29 cellular contexts compared by ENCODE assay signal in the genomic region with DNA sequence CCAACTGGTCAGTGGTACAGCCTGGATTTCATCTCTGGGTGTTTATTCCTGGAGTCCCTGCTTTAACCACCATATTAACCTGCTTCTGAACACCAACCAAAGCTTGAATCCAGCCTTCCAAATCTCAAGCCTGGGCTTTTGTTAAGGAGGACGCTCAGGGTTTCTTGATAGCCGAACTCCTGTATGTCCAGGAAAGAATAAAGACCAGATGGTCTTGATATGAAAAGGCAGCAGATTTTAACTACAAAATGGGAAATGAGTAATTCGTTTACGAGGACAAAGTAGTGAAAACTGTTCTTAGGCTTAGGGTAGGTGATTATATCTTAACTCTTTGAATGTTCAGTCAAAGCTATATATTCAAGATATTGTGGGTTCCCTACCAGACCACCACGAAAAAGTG.
"Had no signal": no experiment of that assay in that cellular context is flagged by ENCODE, and none has a peak within 500 bp of the region (broad histone marks: within the 10 kb centered on the region; RNA-seq: fewer than 3 reads in every experiment).

No MANE protein-coding gene starts in this region.

- H3K27ac ChIP-seq: stomach, suprapubic skin, testis, thoracic aorta, thyroid gland, tibial artery, tibial nerve, transverse colon, upper lobe of left lung, upper lobe of right lung, uterus, vagina had no signal

- H3K27ac Mint-ChIP-seq: stimulated activated effector memory CD8-positive, alpha-beta T cell treated with anti-CD3 and anti-CD28 coated beads, Interleukin-12 subunit alpha, Interleukin-12 subunit beta, amount 100 ng/mL, for 72 hours; stimulated activated memory B cell treated with anti-CD40 and anti-IgM and Interleukin-4, amounts not matched to agents 10 μg/mL and 1 μg/mL and 100 μg/mL, for 72 hours; stimulated activated naive B cell treated with anti-CD40 and anti-IgM and Interleukin-4, amounts not matched to agents 10 μg/mL and 1 μg/mL and 100 μg/mL, for 72 hours; stimulated activated naive CD8-positive, alpha-beta T cell treated with anti-CD3 and anti-CD28 coated beads, Interleukin-15, amount 100 ng/mL, for 72 hours; stimulated activated naive CD8-positive, alpha-beta T cell treated with anti-CD3 and anti-CD28 coated beads, Interleukin-15, Interleukin-2, amounts not matched to agents 100 ng/mL and 50 ng/mL, for 24 hours; type B pancreatic cell had no signal

- H3K27me3 ChIP-seq: stomach, suprapubic skin, testis, thyroid gland, tibial artery, tibial nerve, transverse colon, upper lobe of left lung, upper lobe of right lung, uterus, vagina had no signal

- FAIRE-seq: urothelium cell line had no signal

- H3K27me3 Mint-ChIP-seq: stimulated activated memory B cell treated with anti-CD40 and anti-IgM and Interleukin-4, amounts not matched to agents 10 μg/mL and 1 μg/mL and 100 μg/mL, for 72 hours; stimulated activated naive CD8-positive, alpha-beta T cell treated with anti-CD3 and anti-CD28 coated beads, Interleukin-15, Interleukin-2, amounts not matched to agents 100 ng/mL and 50 ng/mL, for 24 hours; type B pancreatic cell had no signal

- H3K4me1 ChIP-seq: stomach, suprapubic skin, testis, thyroid gland, tibial artery, tibial nerve, transverse colon, upper lobe of left lung, upper lobe of right lung, uterus, vagina had no signal

- DNase-seq: stimulated activated CD4-positive, alpha-beta T cell treated with anti-CD3 and anti-CD28 coated beads, Interleukin-2, amount 100 ng/mL, for 48 hours; stimulated activated CD4-positive, alpha-beta T cell treated with anti-CD3 and anti-CD28 coated beads, Interleukin-4, amount 100 ng/mL, for 1 hour; stimulated activated CD4-positive, alpha-beta T cell treated with anti-CD3 and anti-CD28 coated beads, Interleukin-4, amount 100 ng/mL, for 24 hours; stimulated activated CD4-positive, alpha-beta T cell treated with anti-CD3 and anti-CD28 coated beads, Interleukin-4, amount 100 ng/mL, for 4 hours; stimulated activated CD8-positive, alpha-beta memory T cell treated with anti-CD3 and anti-CD28 coated beads, Interleukin-4, amount 100 ng/mL, for 48 hours; stimulated activated naive B cell treated with anti-CD40 and anti-IgM and Interleukin-4, amounts not matched to agents 10 μg/mL and 1 μg/mL and 100 μg/mL, for 72 hours; stimulated activated naive CD4-positive, alpha-beta T cell; stimulated activated naive CD4-positive, alpha-beta T cell treated with Interleukin-2 at 50 U/mL for 16 hours; stimulated activated naive CD8-positive, alpha-beta T cell treated with anti-CD3 and anti-CD28 coated beads, Interleukin-15, amount 100 ng/mL, for 72 hours; stimulated activated naive CD8-positive, alpha-beta T cell treated with anti-CD3 and anti-CD28 coated beads, Interleukin-15, Interleukin-2, amounts not matched to agents 100 U/mL and 50 U/mL, for 24 hours; stomach; substantia nigra; testis; thyroid gland; tibial artery; transverse colon; trophoblast cell; upper lobe of left lung; upper lobe of right lung; uterus had no signal

- H3K4me1 Mint-ChIP-seq: stimulated activated effector memory CD8-positive, alpha-beta T cell treated with anti-CD3 and anti-CD28 coated beads, Interleukin-12 subunit alpha, Interleukin-12 subunit beta, amount 100 ng/mL, for 72 hours; stimulated activated memory B cell treated with anti-CD40 and anti-IgM and Interleukin-4, amounts not matched to agents 10 μg/mL and 1 μg/mL and 100 μg/mL, for 72 hours; stimulated activated naive B cell treated with anti-CD40 and anti-IgM and Interleukin-4, amounts not matched to agents 10 μg/mL and 1 μg/mL and 100 μg/mL, for 72 hours; stimulated activated naive CD8-positive, alpha-beta T cell treated with anti-CD3 and anti-CD28 coated beads, Interleukin-15, amount 100 ng/mL, for 72 hours had no signal

- H3K9me3 ChIP-seq: stomach, suprapubic skin, testis, thoracic aorta, thyroid gland, tibial artery, tibial nerve, transverse colon, upper lobe of left lung, upper lobe of right lung, uterus, vagina had no signal

- H3K4me3 Mint-ChIP-seq: stimulated activated effector memory CD8-positive, alpha-beta T cell treated with anti-CD3 and anti-CD28 coated beads, Interleukin-12 subunit alpha, Interleukin-12 subunit beta, amount 100 ng/mL, for 72 hours; stimulated activated memory B cell treated with anti-CD40 and anti-IgM and Interleukin-4, amounts not matched to agents 10 μg/mL and 1 μg/mL and 100 μg/mL, for 72 hours; stimulated activated naive B cell treated with anti-CD40 and anti-IgM and Interleukin-4, amounts not matched to agents 10 μg/mL and 1 μg/mL and 100 μg/mL, for 72 hours; stimulated activated naive CD8-positive, alpha-beta T cell treated with anti-CD3 and anti-CD28 coated beads, Interleukin-15, amount 100 ng/mL, for 72 hours; stimulated activated naive CD8-positive, alpha-beta T cell treated with anti-CD3 and anti-CD28 coated beads, Interleukin-15, Interleukin-2, amounts not matched to agents 100 ng/mL and 50 ng/mL, for 24 hours; type B pancreatic cell had no signal

- ATAC-seq: stimulated activated effector memory CD8-positive, alpha-beta T cell treated with anti-CD3 and anti-CD28 coated beads, Interleukin-12 subunit alpha, Interleukin-12 subunit beta, amount 100 ng/mL, for 72 hours; stimulated activated memory B cell treated with anti-CD40 and anti-IgM and Interleukin-4, amounts not matched to agents 10 μg/mL and 1 μg/mL and 100 μg/mL, for 72 hours; stimulated activated naive B cell treated with anti-CD40 and anti-IgM and Interleukin-4, amounts not matched to agents 10 μg/mL and 1 μg/mL and 100 μg/mL, for 72 hours; stimulated activated naive CD8-positive, alpha-beta T cell treated with anti-CD3 and anti-CD28 coated beads, Interleukin-15, amount 100 ng/mL, for 72 hours; stimulated activated naive CD8-positive, alpha-beta T cell treated with anti-CD3 and anti-CD28 coated beads, Interleukin-15, Interleukin-2, amounts not matched to agents 100 U/mL and 50 U/mL, for 24 hours; upper lobe of right lung had no signal

- H3K36me3 ChIP-seq: suprapubic skin, thoracic aorta, thyroid gland, tibial artery, tibial nerve, transverse colon, upper lobe of left lung, upper lobe of right lung, uterus, vagina had no signal

- H3K9me3 Mint-ChIP-seq: stimulated activated naive CD8-positive, alpha-beta T cell treated with anti-CD3 and anti-CD28 coated beads, Interleukin-15, amount 100 ng/mL, for 72 hours; stimulated activated naive CD8-positive, alpha-beta T cell treated with anti-CD3 and anti-CD28 coated beads, Interleukin-15, Interleukin-2, amounts not matched to agents 100 ng/mL and 50 ng/mL, for 24 hours; type B pancreatic cell had no signal

- H3K36me3 Mint-ChIP-seq: stimulated activated effector memory CD8-positive, alpha-beta T cell treated with anti-CD3 and anti-CD28 coated beads, Interleukin-12 subunit alpha, Interleukin-12 subunit beta, amount 100 ng/mL, for 72 hours; stimulated activated memory B cell treated with anti-CD40 and anti-IgM and Interleukin-4, amounts not matched to agents 10 μg/mL and 1 μg/mL and 100 μg/mL, for 72 hours; stimulated activated naive B cell treated with anti-CD40 and anti-IgM and Interleukin-4, amounts not matched to agents 10 μg/mL and 1 μg/mL and 100 μg/mL, for 72 hours; type B pancreatic cell had no signal

- H3K4me3 ChIP-seq: stomach, suprapubic skin, testis, thoracic aorta, thyroid gland, tibial artery, tibial nerve, transverse colon, upper lobe of left lung, upper lobe of right lung, uterus, vagina had no signal
